ENCODE assay signal across 1 cellular context in the genomic region with DNA sequence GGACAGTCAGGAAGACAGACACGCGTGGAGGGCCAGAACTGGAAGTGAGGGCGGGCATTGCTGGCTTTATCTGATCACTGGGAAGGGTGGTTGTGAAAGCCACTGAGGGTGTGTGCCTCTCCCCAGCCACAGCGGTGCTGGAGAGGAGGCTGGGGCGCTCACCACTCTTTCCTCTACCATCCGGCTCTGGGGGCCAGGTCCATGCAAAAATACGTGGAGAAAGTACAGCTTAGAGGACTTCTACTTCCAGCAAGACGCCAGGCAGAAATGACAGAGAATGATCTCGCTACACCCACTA.
TF ChIP-seq lines count a peak whose summit lies in the region.

No MANE protein-coding gene starts in this region.

TF ChIP-seq in H1, 55 proteins besides CTCF, POLR2A, EP300 and RAD21:
- TF ChIP-seq, protein P1, sequence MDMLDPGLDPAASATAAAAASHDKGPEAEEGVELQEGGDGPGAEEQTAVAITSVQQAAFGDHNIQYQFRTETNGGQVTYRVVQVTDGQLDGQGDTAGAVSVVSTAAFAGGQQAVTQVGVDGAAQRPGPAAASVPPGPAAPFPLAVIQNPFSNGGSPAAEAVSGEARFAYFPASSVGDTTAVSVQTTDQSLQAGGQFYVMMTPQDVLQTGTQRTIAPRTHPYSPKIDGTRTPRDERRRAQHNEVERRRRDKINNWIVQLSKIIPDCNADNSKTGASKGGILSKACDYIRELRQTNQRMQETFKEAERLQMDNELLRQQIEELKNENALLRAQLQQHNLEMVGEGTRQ (IDR thresholded peaks at IDR 0.05; ENCODE audit: low read length) = no peak
- TF ChIP-seq SIX5 (IDR thresholded peaks at IDR 0.05; ENCODE audit: low read depth, low read length) (no peak), TBP (IDR thresholded peaks at IDR 0.05; ENCODE audit: low read depth, low read length) (no peak), SIRT6 (IDR thresholded peaks at IDR 0.05; ENCODE audit: low read length) (no peak), GABPA (IDR thresholded peaks at IDR 0.05; ENCODE audit: borderline replicate concordance, insufficient read depth, low read length) (no peak), JUN (IDR thresholded peaks at IDR 0.05; ENCODE audit: low read depth, low read length) (no peak)
